Comparison of ENCODE assay signal across 1 cellular context in genomic region chr10:49298990-49299815, GRCh38.
TF ChIP-seq lines count a peak whose summit lies in the region.

Gene C10orf71 (plus strand): TSS chr10:49299170. CDS start chr10:49322546, 23,376 bp downstream.

TF ChIP-seq in K562, 482 proteins besides CTCF, POLR2A, EP300 and RAD21 (continues in another document):
- TF ChIP-seq KLF13 (tag; IDR thresholded peaks at IDR 0.05; ENCODE audit: borderline replicate concordance, low read depth), result 0 out of 2 replicates have a peak, but pooled peaks have one; percentile 14
- TF ChIP-seq CREBBP (IDR thresholded peaks at IDR 0.05; ENCODE audit: low read depth, low read length), result no peak
- TF ChIP-seq DPF2 (IDR thresholded peaks at IDR 0.05), result 0 out of 2 replicates have a peak, but pooled peaks have one; percentile 15
- TF ChIP-seq PRDM10 (IDR thresholded peaks at IDR 0.05; ENCODE audit: partially characterized antibody), result peak; percentile 92
- no peak for TF ChIP-seq MTF1 (CRISPR knock-in tag; IDR thresholded peaks at IDR 0.05; ENCODE audit: borderline replicate concordance)
- 0 out of 4 replicates have a peak, but pooled peaks of 1 of the 2 experiments have one; percentile 4 for TF ChIP-seq TBL1XR1 (IDR thresholded peaks at IDR 0.05; ENCODE audit: low read length in 2 of 2)
- TF ChIP-seq ZNF384 (IDR thresholded peaks at IDR 0.05; ENCODE audit: low read depth, low read length), result no peak
- TF ChIP-seq OTX1 (CRISPR knock-in tag; IDR thresholded peaks at IDR 0.05), result 0 out of 2 replicates have a peak, but pooled peaks have one; percentile 53
- TF ChIP-seq KHSRP (IDR thresholded peaks at IDR 0.05), result no peak
- 0 out of 2 replicates have a peak, but pooled peaks have one; percentile 8 for TF ChIP-seq ARID1B (IDR thresholded peaks at IDR 0.05)
- peak; percentile 82 for TF ChIP-seq CREB3 (tag; conservative IDR thresholded peaks at IDR 0.05; ENCODE audit: low read depth)
- TF ChIP-seq HMGN3 (IDR thresholded peaks at IDR 0.05; ENCODE audit: borderline replicate concordance, extremely low read depth, insufficient read length, low read depth, low read length), result no peak
- TF ChIP-seq MAZ (CRISPR knock-in tag; conservative IDR thresholded peaks at IDR 0.05 in 1 of 2, IDR thresholded peaks at IDR 0.05 in 1 of 2), result peak in 1 of 2 experiments; percentile 52; a peak in 2 of 4 replicates
- TF ChIP-seq MNT (conservative IDR thresholded peaks at IDR 0.05), result peak in 1 of 2 experiments; percentile 53; a peak in 2 of 4 replicates
- TF ChIP-seq NR2C1 (IDR thresholded peaks at IDR 0.05), result no peak
- TF ChIP-seq NR2C1 (tag; IDR thresholded peaks at IDR 0.05), result peak; percentile 33
- TF ChIP-seq YY1 (IDR thresholded peaks at IDR 0.05; ENCODE audit: borderline replicate concordance in 1 of 3, control insufficient read depth in 1 of 3, extremely low read depth in 1 of 3, insufficient read depth in 3 of 3, insufficient read length in 1 of 3, insufficient replicate concordance in 2 of 3, low read depth in 1 of 3, low read length in 2 of 3), result peak in 1 of 3 experiments; percentile 2
- no peak for TF ChIP-seq NUFIP1 (IDR thresholded peaks at IDR 0.05; ENCODE audit: partially characterized antibody)
- no peak for TF ChIP-seq ZNF354B (CRISPR knock-in tag; IDR thresholded peaks at IDR 0.05)
- TF ChIP-seq ATF7 (IDR thresholded peaks at IDR 0.05), result no peak
- TF ChIP-seq BRF1 (IDR thresholded peaks at IDR 0.05; ENCODE audit: borderline replicate concordance, extremely low read depth, insufficient read length), result no peak
- no peak for TF ChIP-seq CHD4 (IDR thresholded peaks at IDR 0.05; ENCODE audit: insufficient read depth, insufficient replicate concordance, low read depth, low read length, poor library complexity, severe bottlenecking)
- TF ChIP-seq GABPB1 (CRISPR knock-in tag; IDR thresholded peaks at IDR 0.05), result peak; percentile 45
- no peak for TF ChIP-seq ZNF212 (CRISPR knock-in tag; IDR thresholded peaks at IDR 0.05)
- peak; percentile 67; the same call in 1 of the 2 replicates for TF ChIP-seq NKRF (IDR thresholded peaks at IDR 0.05; ENCODE audit: borderline replicate concordance)
- no peak for TF ChIP-seq TCF7 (IDR thresholded peaks at IDR 0.05; ENCODE audit: borderline replicate concordance)
- TF ChIP-seq KLF10 (CRISPR knock-in tag; IDR thresholded peaks at IDR 0.05), result no peak
- 0 out of 2 replicates have a peak, but pooled peaks have one; percentile 35 for TF ChIP-seq ETS1 (conservative IDR thresholded peaks at IDR 0.05; ENCODE audit: control insufficient read depth, low read depth, low read length)
- no peak for TF ChIP-seq YBX1 (IDR thresholded peaks at IDR 0.05)
- no peak for TF ChIP-seq SREBF2 (CRISPR knock-in tag; IDR thresholded peaks at IDR 0.05)
- no peak for TF ChIP-seq ILK (tag; IDR thresholded peaks at IDR 0.05; ENCODE audit: borderline replicate concordance, low read depth)
- 0 out of 2 replicates have a peak, but pooled peaks have one; percentile 25 for TF ChIP-seq ARID2 (IDR thresholded peaks at IDR 0.05)
- peak; percentile 73; the same call in 1 of the 2 replicates for TF ChIP-seq ZNF511 (CRISPR knock-in tag; IDR thresholded peaks at IDR 0.05)
- no peak for TF ChIP-seq ATF6 (CRISPR knock-in tag; IDR thresholded peaks at IDR 0.05)
- no peak for TF ChIP-seq MTA3 (IDR thresholded peaks at IDR 0.05; ENCODE audit: borderline replicate concordance)
- TF ChIP-seq POLR3G (IDR thresholded peaks at IDR 0.05; ENCODE audit: extremely low read depth, insufficient read length, insufficient replicate concordance), result no peak
- TF ChIP-seq ZHX1 (conservative IDR thresholded peaks at IDR 0.05; ENCODE audit: low read length), result no peak
- peak; percentile 49 for TF ChIP-seq CXXC5 (CRISPR knock-in tag; IDR thresholded peaks at IDR 0.05)
- TF ChIP-seq NBN (IDR thresholded peaks at IDR 0.05; ENCODE audit: low read depth), result peak; percentile 20; the same call in 1 of the 2 replicates
- TF ChIP-seq BRD9 (IDR thresholded peaks at IDR 0.05; ENCODE audit: low read depth, partially characterized antibody), result peak; percentile 67
- no peak for TF ChIP-seq JUNB (CRISPR knock-in tag; conservative IDR thresholded peaks at IDR 0.05)
- no peak for TF ChIP-seq GTF2F1 (IDR thresholded peaks at IDR 0.05; ENCODE audit: low read depth, low read length)
- no peak for TF ChIP-seq NELFE (IDR thresholded peaks at IDR 0.05; ENCODE audit: insufficient read depth, insufficient read length)
- peak; percentile 51; the same call in 1 of the 2 replicates for TF ChIP-seq HDAC8 (tag; IDR thresholded peaks at IDR 0.05)
- TF ChIP-seq CREM (IDR thresholded peaks at IDR 0.05; ENCODE audit: low read depth), result peak; percentile 15; the same call in 1 of the 2 replicates
- TF ChIP-seq SNAPC5 (CRISPR knock-in tag; IDR thresholded peaks at IDR 0.05), result no peak
- TF ChIP-seq BCOR (IDR thresholded peaks at IDR 0.05), result no peak
- TF ChIP-seq ZBTB8A (IDR thresholded peaks at IDR 0.05; ENCODE audit: partially characterized antibody), result no peak
- no peak for TF ChIP-seq ZNF184 (CRISPR knock-in tag; IDR thresholded peaks at IDR 0.05)
- no peak for TF ChIP-seq TCFL5 (CRISPR knock-in tag; conservative IDR thresholded peaks at IDR 0.05)
- peak; percentile 68 for TF ChIP-seq ZNF395 (CRISPR knock-in tag; IDR thresholded peaks at IDR 0.05)
- TF ChIP-seq ZNF778 (CRISPR knock-in tag; IDR thresholded peaks at IDR 0.05), result no peak
- TF ChIP-seq SP1 (CRISPR knock-in tag; IDR thresholded peaks at IDR 0.05), result peak; percentile 38; the same call in 1 of the 2 replicates
